Comparison of ENCODE assay signal across 1 cellular context in genomic region chr9:135962696-135963307, GRCh38.
TF ChIP-seq lines count a peak whose summit lies in the region.

No MANE protein-coding gene starts in this region.

TF ChIP-seq in HepG2, 621 proteins besides CTCF, POLR2A, EP300 and RAD21:
- TF ChIP-seq PITX1 (CRISPR knock-in tag; IDR thresholded peaks at IDR 0.05) (no peak), ZNF704 (CRISPR knock-in tag; IDR thresholded peaks at IDR 0.05; ENCODE audit: borderline replicate concordance) (no peak), SP1 (IDR thresholded peaks at IDR 0.05) (no peak), SP1 (CRISPR knock-in tag; IDR thresholded peaks at IDR 0.05) (no peak), ZNF367 (CRISPR knock-in tag; IDR thresholded peaks at IDR 0.05; ENCODE audit: borderline replicate concordance) (no peak), RBFOX2 (IDR thresholded peaks at IDR 0.05; ENCODE audit: low read depth, low read length) (no peak), KLF6 (CRISPR knock-in tag; IDR thresholded peaks at IDR 0.05) (no peak), GABPB1 (CRISPR knock-in tag; IDR thresholded peaks at IDR 0.05) (no peak), MAF1 (CRISPR knock-in tag; IDR thresholded peaks at IDR 0.05; ENCODE audit: borderline replicate concordance) (no peak), AGO1 (IDR thresholded peaks at IDR 0.05; ENCODE audit: low read depth, low read length, poor library complexity, severe bottlenecking) (no peak), CCAR2 (optimal IDR thresholded peaks at IDR 0.05; ENCODE audit: low read depth, low read length) (no peak), TAF1 (CRISPR knock-in tag; IDR thresholded peaks at IDR 0.05) (no peak), ZNF225 (CRISPR knock-in tag; IDR thresholded peaks at IDR 0.05) (no peak), RBM39 (IDR thresholded peaks at IDR 0.05; ENCODE audit: low read depth, low read length, poor library complexity, severe bottlenecking) (no peak), YEATS4 (CRISPR knock-in tag; IDR thresholded peaks at IDR 0.05; ENCODE audit: borderline replicate concordance) (no peak), ONECUT2 (CRISPR knock-in tag; IDR thresholded peaks at IDR 0.05) (no peak), FOXA1 (IDR thresholded peaks at IDR 0.05) (no peak), FOXA1 (CRISPR knock-in tag; IDR thresholded peaks at IDR 0.05) (no peak)
